1 cellular context compared by ENCODE assay signal in genomic region chr15:52018693-52019393, GRCh38.
TF ChIP-seq lines count a peak whose summit lies in the region.

Gene MAPK6 (plus strand): TSS chr15:52019219. CDS start chr15:52046461, 27,242 bp downstream.

TF ChIP-seq in K562, 482 proteins besides CTCF, POLR2A, EP300 and RAD21 (continued from another document and continues in another):
- TF ChIP-seq DEAF1 (CRISPR knock-in tag; IDR thresholded peaks at IDR 0.05) (no peak), HDGF (IDR thresholded peaks at IDR 0.05) (0 out of 2 replicates have a peak, but pooled peaks have one; percentile 54), ZNF140 (CRISPR knock-in tag; IDR thresholded peaks at IDR 0.05) (no peak), CTBP1 (IDR thresholded peaks at IDR 0.05; ENCODE audit: borderline replicate concordance) (peak; percentile 81; the same call in 1 of the 2 replicates), MAFK (IDR thresholded peaks at IDR 0.05; ENCODE audit: low read length) (0 out of 2 replicates have a peak, but pooled peaks have one; percentile 4), MEIS2 (IDR thresholded peaks at IDR 0.05; ENCODE audit: partially characterized antibody) (peak; percentile 53), ZNF766 (CRISPR knock-in tag; conservative IDR thresholded peaks at IDR 0.05) (peak; percentile 79; the same call in 1 of the 2 replicates), ATF7 (IDR thresholded peaks at IDR 0.05) (peak; percentile 84; the same call in 1 of the 2 replicates), ZNF431 (CRISPR knock-in tag; IDR thresholded peaks at IDR 0.05) (peak; percentile 49; the same call in 1 of the 2 replicates), FOXK2 (conservative IDR thresholded peaks at IDR 0.05 in 1 of 2, IDR thresholded peaks at IDR 0.05 in 1 of 2; ENCODE audit: low read depth in 2 of 2) (peak in 1 of 2 experiments; percentile 71; a peak in 2 of 4 replicates), ZBTB12 (CRISPR knock-in tag; IDR thresholded peaks at IDR 0.05) (peak; percentile 82), CSDE1 (IDR thresholded peaks at IDR 0.05) (no peak), ZNF75A (CRISPR knock-in tag; IDR thresholded peaks at IDR 0.05) (peak; percentile 65; the same call in 1 of the 2 replicates), ZC3H4 (CRISPR knock-in tag; IDR thresholded peaks at IDR 0.05; ENCODE audit: borderline replicate concordance) (peak; percentile 82; the same call in 1 of the 2 replicates), FOXP1 (CRISPR knock-in tag; IDR thresholded peaks at IDR 0.05) (peak; percentile 95), TAF1 (IDR thresholded peaks at IDR 0.05; ENCODE audit: control insufficient read depth, extremely low read depth, insufficient read depth, low read length, severe bottlenecking) (peak; percentile 100), FOXK1 (CRISPR knock-in tag; IDR thresholded peaks at IDR 0.05; ENCODE audit: borderline replicate concordance) (0 out of 2 replicates have a peak, but pooled peaks have one; percentile 76), MECOM (CRISPR knock-in tag; IDR thresholded peaks at IDR 0.05) (no peak), KAT2B (IDR thresholded peaks at IDR 0.05; ENCODE audit: low read depth, low read length) (no peak), E2F1 (CRISPR knock-in tag; IDR thresholded peaks at IDR 0.05) (peak; percentile 89), CGGBP1 (CRISPR knock-in tag; IDR thresholded peaks at IDR 0.05) (peak; percentile 92; the same call in 1 of the 2 replicates), CBFB (CRISPR knock-in tag; IDR thresholded peaks at IDR 0.05) (peak; percentile 85; the same call in 1 of the 2 replicates), ETV5 (CRISPR knock-in tag; IDR thresholded peaks at IDR 0.05; ENCODE audit: low read depth) (peak; percentile 84), CREM (IDR thresholded peaks at IDR 0.05; ENCODE audit: low read depth) (peak; percentile 95), JUN (IDR thresholded peaks at IDR 0.05; ENCODE audit: borderline replicate concordance, low read depth, low read length) (peak; percentile 35; the same call in 1 of the 2 replicates), JUN (CRISPR knock-in tag; IDR thresholded peaks at IDR 0.05; ENCODE audit: borderline replicate concordance) (peak; percentile 82; the same call in 1 of the 2 replicates), TEAD1 (CRISPR knock-in tag; IDR thresholded peaks at IDR 0.05) (peak; percentile 86 to 99; a peak in 3 of 4 replicates), TARDBP (IDR thresholded peaks at IDR 0.05) (peak; percentile 35; the same call in 1 of the 2 replicates), ILF3 (IDR thresholded peaks at IDR 0.05; ENCODE audit: borderline replicate concordance) (no peak; the same call in 1 of the 2 replicates), ZKSCAN8 (CRISPR knock-in tag; IDR thresholded peaks at IDR 0.05) (no peak), NONO (IDR thresholded peaks at IDR 0.05; ENCODE audit: low read depth in 2 of 2, low read length in 1 of 2) (peak; percentile 16 to 77; a peak in 2 of 4 replicates), CC2D1A (IDR thresholded peaks at IDR 0.05) (no peak), CREB1 (IDR thresholded peaks at IDR 0.05) (peak; percentile 94), CREB1 (CRISPR knock-in tag; IDR thresholded peaks at IDR 0.05) (peak; percentile 93), SMARCA5 (IDR thresholded peaks at IDR 0.05) (peak; percentile 67; the same call in 1 of the 2 replicates), YY1 (IDR thresholded peaks at IDR 0.05; ENCODE audit: borderline replicate concordance in 1 of 3, control insufficient read depth in 1 of 3, extremely low read depth in 1 of 3, insufficient read depth in 3 of 3, insufficient read length in 1 of 3, insufficient replicate concordance in 2 of 3, low read depth in 1 of 3, low read length in 2 of 3) (peak; percentile 95 to 98 (median 95)), LEF1 (IDR thresholded peaks at IDR 0.05) (peak; percentile 89), HLTF (IDR thresholded peaks at IDR 0.05) (peak; percentile 74; the same call in 1 of the 2 replicates)
- TF ChIP-seq, protein P1, sequence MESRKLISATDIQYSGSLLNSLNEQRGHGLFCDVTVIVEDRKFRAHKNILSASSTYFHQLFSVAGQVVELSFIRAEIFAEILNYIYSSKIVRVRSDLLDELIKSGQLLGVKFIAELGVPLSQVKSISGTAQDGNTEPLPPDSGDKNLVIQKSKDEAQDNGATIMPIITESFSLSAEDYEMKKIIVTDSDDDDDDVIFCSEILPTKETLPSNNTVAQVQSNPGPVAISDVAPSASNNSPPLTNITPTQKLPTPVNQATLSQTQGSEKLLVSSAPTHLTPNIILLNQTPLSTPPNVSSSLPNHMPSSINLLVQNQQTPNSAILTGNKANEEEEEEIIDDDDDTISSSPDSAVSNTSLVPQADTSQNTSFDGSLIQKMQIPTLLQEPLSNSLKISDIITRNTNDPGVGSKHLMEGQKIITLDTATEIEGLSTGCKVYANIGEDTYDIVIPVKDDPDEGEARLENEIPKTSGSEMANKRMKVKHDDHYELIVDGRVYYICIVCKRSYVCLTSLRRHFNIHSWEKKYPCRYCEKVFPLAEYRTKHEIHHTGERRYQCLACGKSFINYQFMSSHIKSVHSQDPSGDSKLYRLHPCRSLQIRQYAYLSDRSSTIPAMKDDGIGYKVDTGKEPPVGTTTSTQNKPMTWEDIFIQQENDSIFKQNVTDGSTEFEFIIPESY (CRISPR knock-in tag; IDR thresholded peaks at IDR 0.05) = peak; percentile 84
- TF ChIP-seq, protein P2, sequence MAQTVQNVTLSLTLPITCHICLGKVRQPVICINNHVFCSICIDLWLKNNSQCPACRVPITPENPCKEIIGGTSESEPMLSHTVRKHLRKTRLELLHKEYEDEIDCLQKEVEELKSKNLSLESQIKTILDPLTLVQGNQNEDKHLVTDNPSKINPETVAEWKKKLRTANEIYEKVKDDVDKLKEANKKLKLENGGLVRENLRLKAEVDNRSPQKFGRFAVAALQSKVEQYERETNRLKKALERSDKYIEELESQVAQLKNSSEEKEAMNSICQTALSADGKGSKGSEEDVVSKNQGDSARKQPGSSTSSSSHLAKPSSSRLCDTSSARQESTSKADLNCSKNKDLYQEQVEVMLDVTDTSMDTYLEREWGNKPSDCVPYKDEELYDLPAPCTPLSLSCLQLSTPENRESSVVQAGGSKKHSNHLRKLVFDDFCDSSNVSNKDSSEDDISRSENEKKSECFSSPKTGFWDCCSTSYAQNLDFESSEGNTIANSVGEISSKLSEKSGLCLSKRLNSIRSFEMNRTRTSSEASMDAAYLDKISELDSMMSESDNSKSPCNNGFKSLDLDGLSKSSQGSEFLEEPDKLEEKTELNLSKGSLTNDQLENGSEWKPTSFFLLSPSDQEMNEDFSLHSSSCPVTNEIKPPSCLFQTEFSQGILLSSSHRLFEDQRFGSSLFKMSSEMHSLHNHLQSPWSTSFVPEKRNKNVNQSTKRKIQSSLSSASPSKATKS (CRISPR knock-in tag; IDR thresholded peaks at IDR 0.05) = no peak
- TF ChIP-seq, protein P3, sequence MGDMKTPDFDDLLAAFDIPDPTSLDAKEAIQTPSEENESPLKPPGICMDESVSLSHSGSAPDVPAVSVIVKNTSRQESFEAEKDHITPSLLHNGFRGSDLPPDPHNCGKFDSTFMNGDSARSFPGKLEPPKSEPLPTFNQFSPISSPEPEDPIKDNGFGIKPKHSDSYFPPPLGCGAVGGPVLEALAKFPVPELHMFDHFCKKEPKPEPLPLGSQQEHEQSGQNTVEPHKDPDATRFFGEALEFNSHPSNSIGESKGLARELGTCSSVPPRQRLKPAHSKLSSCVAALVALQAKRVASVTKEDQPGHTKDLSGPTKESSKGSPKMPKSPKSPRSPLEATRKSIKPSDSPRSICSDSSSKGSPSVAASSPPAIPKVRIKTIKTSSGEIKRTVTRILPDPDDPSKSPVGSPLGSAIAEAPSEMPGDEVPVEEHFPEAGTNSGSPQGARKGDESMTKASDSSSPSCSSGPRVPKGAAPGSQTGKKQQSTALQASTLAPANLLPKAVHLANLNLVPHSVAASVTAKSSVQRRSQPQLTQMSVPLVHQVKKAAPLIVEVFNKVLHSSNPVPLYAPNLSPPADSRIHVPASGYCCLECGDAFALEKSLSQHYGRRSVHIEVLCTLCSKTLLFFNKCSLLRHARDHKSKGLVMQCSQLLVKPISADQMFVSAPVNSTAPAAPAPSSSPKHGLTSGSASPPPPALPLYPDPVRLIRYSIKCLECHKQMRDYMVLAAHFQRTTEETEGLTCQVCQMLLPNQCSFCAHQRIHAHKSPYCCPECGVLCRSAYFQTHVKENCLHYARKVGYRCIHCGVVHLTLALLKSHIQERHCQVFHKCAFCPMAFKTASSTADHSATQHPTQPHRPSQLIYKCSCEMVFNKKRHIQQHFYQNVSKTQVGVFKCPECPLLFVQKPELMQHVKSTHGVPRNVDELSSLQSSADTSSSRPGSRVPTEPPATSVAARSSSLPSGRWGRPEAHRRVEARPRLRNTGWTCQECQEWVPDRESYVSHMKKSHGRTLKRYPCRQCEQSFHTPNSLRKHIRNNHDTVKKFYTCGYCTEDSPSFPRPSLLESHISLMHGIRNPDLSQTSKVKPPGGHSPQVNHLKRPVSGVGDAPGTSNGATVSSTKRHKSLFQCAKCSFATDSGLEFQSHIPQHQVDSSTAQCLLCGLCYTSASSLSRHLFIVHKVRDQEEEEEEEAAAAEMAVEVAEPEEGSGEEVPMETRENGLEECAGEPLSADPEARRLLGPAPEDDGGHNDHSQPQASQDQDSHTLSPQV (IDR thresholded peaks at IDR 0.05) = peak; percentile 89
- TF ChIP-seq, protein P4, sequence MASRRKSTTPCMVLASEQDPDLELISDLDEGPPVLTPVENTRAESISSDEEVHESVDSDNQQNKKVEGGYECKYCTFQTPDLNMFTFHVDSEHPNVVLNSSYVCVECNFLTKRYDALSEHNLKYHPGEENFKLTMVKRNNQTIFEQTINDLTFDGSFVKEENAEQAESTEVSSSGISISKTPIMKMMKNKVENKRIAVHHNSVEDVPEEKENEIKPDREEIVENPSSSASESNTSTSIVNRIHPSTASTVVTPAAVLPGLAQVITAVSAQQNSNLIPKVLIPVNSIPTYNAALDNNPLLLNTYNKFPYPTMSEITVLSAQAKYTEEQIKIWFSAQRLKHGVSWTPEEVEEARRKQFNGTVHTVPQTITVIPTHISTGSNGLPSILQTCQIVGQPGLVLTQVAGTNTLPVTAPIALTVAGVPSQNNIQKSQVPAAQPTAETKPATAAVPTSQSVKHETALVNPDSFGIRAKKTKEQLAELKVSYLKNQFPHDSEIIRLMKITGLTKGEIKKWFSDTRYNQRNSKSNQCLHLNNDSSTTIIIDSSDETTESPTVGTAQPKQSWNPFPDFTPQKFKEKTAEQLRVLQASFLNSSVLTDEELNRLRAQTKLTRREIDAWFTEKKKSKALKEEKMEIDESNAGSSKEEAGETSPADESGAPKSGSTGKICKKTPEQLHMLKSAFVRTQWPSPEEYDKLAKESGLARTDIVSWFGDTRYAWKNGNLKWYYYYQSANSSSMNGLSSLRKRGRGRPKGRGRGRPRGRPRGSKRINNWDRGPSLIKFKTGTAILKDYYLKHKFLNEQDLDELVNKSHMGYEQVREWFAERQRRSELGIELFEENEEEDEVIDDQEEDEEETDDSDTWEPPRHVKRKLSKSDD (conservative IDR thresholded peaks at IDR 0.05; ENCODE audit: low read length) = no peak
- TF ChIP-seq, protein P5, sequence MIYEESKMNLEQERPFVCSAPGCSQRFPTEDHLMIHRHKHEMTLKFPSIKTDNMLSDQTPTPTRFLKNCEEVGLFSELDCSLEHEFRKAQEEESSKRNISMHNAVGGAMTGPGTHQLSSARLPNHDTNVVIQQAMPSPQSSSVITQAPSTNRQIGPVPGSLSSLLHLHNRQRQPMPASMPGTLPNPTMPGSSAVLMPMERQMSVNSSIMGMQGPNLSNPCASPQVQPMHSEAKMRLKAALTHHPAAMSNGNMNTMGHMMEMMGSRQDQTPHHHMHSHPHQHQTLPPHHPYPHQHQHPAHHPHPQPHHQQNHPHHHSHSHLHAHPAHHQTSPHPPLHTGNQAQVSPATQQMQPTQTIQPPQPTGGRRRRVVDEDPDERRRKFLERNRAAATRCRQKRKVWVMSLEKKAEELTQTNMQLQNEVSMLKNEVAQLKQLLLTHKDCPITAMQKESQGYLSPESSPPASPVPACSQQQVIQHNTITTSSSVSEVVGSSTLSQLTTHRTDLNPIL (CRISPR knock-in tag; IDR thresholded peaks at IDR 0.05) = no peak
- TF ChIP-seq, protein P6, sequence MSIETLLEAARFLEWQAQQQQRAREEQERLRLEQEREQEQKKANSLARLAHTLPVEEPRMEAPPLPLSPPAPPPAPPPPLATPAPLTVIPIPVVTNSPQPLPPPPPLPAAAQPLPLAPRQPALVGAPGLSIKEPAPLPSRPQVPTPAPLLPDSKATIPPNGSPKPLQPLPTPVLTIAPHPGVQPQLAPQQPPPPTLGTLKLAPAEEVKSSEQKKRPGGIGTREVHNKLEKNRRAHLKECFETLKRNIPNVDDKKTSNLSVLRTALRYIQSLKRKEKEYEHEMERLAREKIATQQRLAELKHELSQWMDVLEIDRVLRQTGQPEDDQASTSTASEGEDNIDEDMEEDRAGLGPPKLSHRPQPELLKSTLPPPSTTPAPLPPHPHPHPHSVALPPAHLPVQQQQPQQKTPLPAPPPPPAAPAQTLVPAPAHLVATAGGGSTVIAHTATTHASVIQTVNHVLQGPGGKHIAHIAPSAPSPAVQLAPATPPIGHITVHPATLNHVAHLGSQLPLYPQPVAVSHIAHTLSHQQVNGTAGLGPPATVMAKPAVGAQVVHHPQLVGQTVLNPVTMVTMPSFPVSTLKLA (conservative IDR thresholded peaks at IDR 0.05) = peak; percentile 91 to 92
